21 cellular contexts compared by ENCODE assay signal in genomic region chr15:62749036-62749435, GRCh38.
"Had no signal": no experiment of that assay in that cellular context is flagged by ENCODE, and none has a peak within 500 bp of the region (broad histone marks: within the 10 kb centered on the region; RNA-seq: fewer than 3 reads in every experiment).

No MANE protein-coding gene starts in this region.

- H3K9me3 ChIP-seq: lower lobe of right lung, neutrophil, stomach, transverse colon had no signal

- H3K27me3 Mint-ChIP-seq: progenitor cell of endocrine pancreas had no signal

- H3K27me3 ChIP-seq: neutrophil, stomach, transverse colon had no signal

- DNase-seq: activated CD4-positive, alpha-beta memory T cell treated with anti-CD3 and anti-CD28 coated beads, Interleukin-2, amount 10 ng/mL, durations not matched to agents 7 days and 5 days; activated CD4-positive, alpha-beta T cell treated with anti-CD3 and anti-CD28 coated beads for 4 hours; activated gamma-delta T cell; activated T-cell treated with anti-CD3 and anti-CD28 coated beads, Interleukin-2, amount 50 U/mL, for 4 hours; effector memory CD4-positive, alpha-beta T cell; glutamatergic neuron; immature natural killer cell; left colon; lower lobe of right lung; naive thymus-derived CD4-positive, alpha-beta T cell; right cardiac atrium; stomach; transverse colon; WERI-Rb-1 had no signal

- H3K27ac ChIP-seq: lower lobe of right lung, neutrophil, stomach, transverse colon, WERI-Rb-1 had no signal

- H3K4me3 Mint-ChIP-seq: activated CD4-positive, alpha-beta memory T cell treated with anti-CD3 and anti-CD28 coated beads, Interleukin-2, amount 10 ng/mL, durations not matched to agents 7 days and 5 days; activated T-cell treated with anti-CD3 and anti-CD28 coated beads, Interleukin-2, amount 50 U/mL, for 4 hours; brain; central memory CD8-positive, alpha-beta T cell; immature natural killer cell; naive thymus-derived CD4-positive, alpha-beta T cell had no signal

- H3K4me1 ChIP-seq: lower lobe of right lung, transverse colon had no signal

- H3K9me3 Mint-ChIP-seq: activated CD4-positive, alpha-beta memory T cell treated with anti-CD3 and anti-CD28 coated beads, Interleukin-2, amount 10 ng/mL, durations not matched to agents 7 days and 5 days; activated naive CD4-positive, alpha-beta T cell treated with anti-CD3 and anti-CD28 coated beads, Interleukin-2, amount 50 U/mL, for 72 hours; activated T-cell treated with anti-CD3 and anti-CD28 coated beads, Interleukin-2, amount 50 U/mL, for 4 hours; central memory CD8-positive, alpha-beta T cell; immature natural killer cell; naive thymus-derived CD4-positive, alpha-beta T cell had no signal

- H3K4me1 Mint-ChIP-seq: activated CD4-positive, alpha-beta memory T cell treated with anti-CD3 and anti-CD28 coated beads, Interleukin-2, amount 10 ng/mL, durations not matched to agents 7 days and 5 days; central memory CD8-positive, alpha-beta T cell; immature natural killer cell; naive thymus-derived CD4-positive, alpha-beta T cell had no signal

- H3K4me2 ChIP-seq: smooth muscle cell had no signal

- H3K36me3 ChIP-seq: lower lobe of right lung, neutrophil, WERI-Rb-1 had no signal

- H3K4me3 ChIP-seq: lower lobe of right lung, smooth muscle cell, stomach, transverse colon had no signal

- H3K27ac Mint-ChIP-seq: activated CD4-positive, alpha-beta memory T cell treated with anti-CD3 and anti-CD28 coated beads, Interleukin-2, amount 10 ng/mL, durations not matched to agents 7 days and 5 days; activated naive CD4-positive, alpha-beta T cell treated with anti-CD3 and anti-CD28 coated beads, Interleukin-2, amount 50 U/mL, for 72 hours; immature natural killer cell; naive thymus-derived CD4-positive, alpha-beta T cell; progenitor cell of endocrine pancreas had no signal

- ATAC-seq: activated naive CD4-positive, alpha-beta T cell treated with anti-CD3 and anti-CD28 coated beads, Interleukin-2, amount 50 U/mL, for 72 hours; activated T-cell treated with anti-CD3 and anti-CD28 coated beads, Interleukin-2, amount 50 U/mL, for 4 hours; left colon; lower lobe of right lung; naive thymus-derived CD4-positive, alpha-beta T cell; right cardiac atrium; SK-N-SH treated with all-trans-retinoic acid at 6 μM for 48 hours had no signal

- H3K36me3 Mint-ChIP-seq: activated naive CD4-positive, alpha-beta T cell treated with anti-CD3 and anti-CD28 coated beads, Interleukin-2, amount 50 U/mL, for 72 hours; immature natural killer cell; naive thymus-derived CD4-positive, alpha-beta T cell had no signal
